ENCODE assay signal across 1 cellular context in genomic region chr14:94559638-94560290, GRCh38.
TF ChIP-seq lines count a peak whose summit lies in the region.

No MANE protein-coding gene starts in this region.

TF ChIP-seq in liver, 16 proteins besides CTCF, POLR2A, EP300 and RAD21 (continued from another document):
- TF ChIP-seq ZBTB33 (IDR thresholded peaks at IDR 0.05), result peak; percentile 56
